2 cellular contexts compared by ENCODE assay signal in genomic region chrX:44384688-44385338, GRCh38.
TF ChIP-seq lines count a peak whose summit lies in the region.

No MANE protein-coding gene starts in this region.

TF ChIP-seq in H1, 55 proteins besides CTCF, POLR2A, EP300 and RAD21:
- TF ChIP-seq SP1 (IDR thresholded peaks at IDR 0.05; ENCODE audit: low read depth, low read length) (no peak), ZNF274 (IDR thresholded peaks at IDR 0.05; ENCODE audit: borderline replicate concordance, extremely low read depth, low read length) (no peak), USF2 (IDR thresholded peaks at IDR 0.05; ENCODE audit: low read length) (no peak), SP4 (IDR thresholded peaks at IDR 0.05; ENCODE audit: low read length) (no peak), BCL11A (IDR thresholded peaks at IDR 0.05; ENCODE audit: low read depth in 2 of 2, low read length in 2 of 2) (no peak), PHF8 (conservative IDR thresholded peaks at IDR 0.05; ENCODE audit: low read depth, low read length) (no peak), KDM5A (IDR thresholded peaks at IDR 0.05; ENCODE audit: low read length) (no peak), EGR1 (IDR thresholded peaks at IDR 0.05; ENCODE audit: borderline replicate concordance, low read depth, low read length) (no peak), SUZ12 (IDR thresholded peaks at IDR 0.05; ENCODE audit: low read length) (no peak), HDAC2 (IDR thresholded peaks at IDR 0.05; ENCODE audit: borderline replicate concordance in 1 of 2, low read depth in 2 of 2, low read length in 2 of 2) (no peak), POU5F1 (IDR thresholded peaks at IDR 0.05; ENCODE audit: low read depth, low read length) (no peak)
- TF ChIP-seq, protein P1, sequence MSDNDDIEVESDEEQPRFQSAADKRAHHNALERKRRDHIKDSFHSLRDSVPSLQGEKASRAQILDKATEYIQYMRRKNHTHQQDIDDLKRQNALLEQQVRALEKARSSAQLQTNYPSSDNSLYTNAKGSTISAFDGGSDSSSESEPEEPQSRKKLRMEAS (IDR thresholded peaks at IDR 0.05), result no peak

TF ChIP-seq in neural cell, 6 proteins besides CTCF, POLR2A, EP300 and RAD21:
- no peak for TF ChIP-seq POLR2AphosphoS5 (IDR thresholded peaks at IDR 0.05)
- no peak for TF ChIP-seq SMC3 (conservative IDR thresholded peaks at IDR 0.05; ENCODE audit: poor library complexity)
- no peak for TF ChIP-seq EZH2 (IDR thresholded peaks at IDR 0.05; ENCODE audit: borderline replicate concordance, insufficient read depth, low read length, poor library complexity, severe bottlenecking)
- TF ChIP-seq TAF1 (IDR thresholded peaks at IDR 0.05; ENCODE audit: low read depth), result no peak
- TF ChIP-seq, protein P2, sequence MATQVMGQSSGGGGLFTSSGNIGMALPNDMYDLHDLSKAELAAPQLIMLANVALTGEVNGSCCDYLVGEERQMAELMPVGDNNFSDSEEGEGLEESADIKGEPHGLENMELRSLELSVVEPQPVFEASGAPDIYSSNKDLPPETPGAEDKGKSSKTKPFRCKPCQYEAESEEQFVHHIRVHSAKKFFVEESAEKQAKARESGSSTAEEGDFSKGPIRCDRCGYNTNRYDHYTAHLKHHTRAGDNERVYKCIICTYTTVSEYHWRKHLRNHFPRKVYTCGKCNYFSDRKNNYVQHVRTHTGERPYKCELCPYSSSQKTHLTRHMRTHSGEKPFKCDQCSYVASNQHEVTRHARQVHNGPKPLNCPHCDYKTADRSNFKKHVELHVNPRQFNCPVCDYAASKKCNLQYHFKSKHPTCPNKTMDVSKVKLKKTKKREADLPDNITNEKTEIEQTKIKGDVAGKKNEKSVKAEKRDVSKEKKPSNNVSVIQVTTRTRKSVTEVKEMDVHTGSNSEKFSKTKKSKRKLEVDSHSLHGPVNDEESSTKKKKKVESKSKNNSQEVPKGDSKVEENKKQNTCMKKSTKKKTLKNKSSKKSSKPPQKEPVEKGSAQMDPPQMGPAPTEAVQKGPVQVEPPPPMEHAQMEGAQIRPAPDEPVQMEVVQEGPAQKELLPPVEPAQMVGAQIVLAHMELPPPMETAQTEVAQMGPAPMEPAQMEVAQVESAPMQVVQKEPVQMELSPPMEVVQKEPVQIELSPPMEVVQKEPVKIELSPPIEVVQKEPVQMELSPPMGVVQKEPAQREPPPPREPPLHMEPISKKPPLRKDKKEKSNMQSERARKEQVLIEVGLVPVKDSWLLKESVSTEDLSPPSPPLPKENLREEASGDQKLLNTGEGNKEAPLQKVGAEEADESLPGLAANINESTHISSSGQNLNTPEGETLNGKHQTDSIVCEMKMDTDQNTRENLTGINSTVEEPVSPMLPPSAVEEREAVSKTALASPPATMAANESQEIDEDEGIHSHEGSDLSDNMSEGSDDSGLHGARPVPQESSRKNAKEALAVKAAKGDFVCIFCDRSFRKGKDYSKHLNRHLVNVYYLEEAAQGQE (IDR thresholded peaks at IDR 0.05; ENCODE audit: borderline replicate concordance), result no peak
- no peak for TF ChIP-seq MXI1 (conservative IDR thresholded peaks at IDR 0.05; ENCODE audit: poor library complexity, severe bottlenecking)
